Comparison of ENCODE assay signal across 11 cellular contexts in the genomic region with DNA sequence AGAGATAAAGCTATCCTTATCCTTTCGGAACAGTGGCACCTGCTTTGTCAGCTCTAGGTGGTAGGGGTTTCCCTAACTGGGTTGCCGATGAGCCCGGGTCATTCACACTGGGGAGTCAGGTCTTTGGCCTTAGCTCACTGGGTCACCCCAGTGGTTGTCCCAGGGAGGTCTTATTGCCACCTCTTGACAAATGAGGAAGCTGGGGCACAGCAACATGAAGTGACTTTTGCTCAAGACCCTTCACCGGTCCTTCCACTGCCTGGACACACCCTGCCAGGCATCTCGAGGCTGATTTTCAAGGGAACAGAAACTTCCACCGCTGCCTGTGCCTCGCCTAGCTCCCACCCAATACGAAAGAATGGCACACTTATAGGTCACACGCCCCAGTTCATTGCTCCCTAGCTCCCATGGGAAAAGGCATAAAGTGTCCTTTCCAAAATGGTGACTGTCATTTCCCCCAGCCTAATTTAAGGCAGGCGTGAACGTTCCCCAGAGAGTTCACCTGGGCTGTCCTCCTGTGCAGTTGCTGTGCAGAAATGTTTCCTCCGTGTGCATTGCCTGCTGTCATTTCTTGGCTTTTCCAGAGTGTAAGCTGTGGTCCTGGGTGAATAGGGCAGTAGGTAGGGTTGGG.
DNase-seq lines count a peak whose midpoint lies in the region; ATAC-seq and TF ChIP-seq lines count a peak whose summit lies in the region.
"Had no signal": no experiment of that assay in that cellular context is flagged by ENCODE, and none has a peak within 500 bp of the region (broad histone marks: within the 10 kb centered on the region; RNA-seq: fewer than 3 reads in every experiment).

No MANE protein-coding gene starts in this region.

- peaks cover 84% of the 10 kb centered on the region for H3K4me1 ChIP-seq in SJCRH30
- H3K4me1 ChIP-seq in mucosa of descending colon (ENCODE audit: low read depth): peaks cover 35% of the 10 kb centered on the region

- ATAC-seq in GM21737 (IDR thresholded peaks at IDR 0.05; ENCODE audit: unreplicated experiment) (peak; percentile 0), mucosa of descending colon (peak; percentile 29), GM21786 (IDR thresholded peaks at IDR 0.05; ENCODE audit: unreplicated experiment) (no peak)

- intact Hi-C loops in mucosa of descending colon (cut with DNase I, micrococcal nuclease): no loop called here

- no peaks in the 10 kb centered on the region for H3K27me3 ChIP-seq in SJCRH30

- TF ChIP-seq CTCF in GM12872 (IDR thresholded peaks at IDR 0.05; ENCODE audit: insufficient read depth, low read depth, low read length) (peak; percentile 47; the same call in 2 of the 3 replicates), mucosa of descending colon (IDR thresholded peaks at IDR 0.05) (no peak), glutamatergic neuron (IDR thresholded peaks at IDR 0.05; ENCODE audit: partially characterized antibody, unreplicated experiment) (no peak)

- H3K27ac ChIP-seq in SJCRH30: peak overlapping the region; percentile 94

- H3K36me3 Mint-ChIP-seq in glutamatergic neuron (ENCODE audit: unreplicated experiment): peaks cover 10% of the 10 kb centered on the region

- no peak overlapping the region for H3K4me3 Mint-ChIP-seq in glutamatergic neuron (ENCODE audit: unreplicated experiment)

- H3K36me3 ChIP-seq in SJCRH30 (no peaks in the 10 kb centered on the region), mucosa of descending colon (ENCODE audit: low read depth) (no peaks in the 10 kb centered on the region)

- peaks cover 6% of the 10 kb centered on the region for H3K9me3 Mint-ChIP-seq in glutamatergic neuron (ENCODE audit: unreplicated experiment)

- H3K27ac Mint-ChIP-seq in glutamatergic neuron (ENCODE audit: unreplicated experiment): no peak overlapping the region

- H3K4me3 ChIP-seq in SJCRH30: peak overlapping the region; percentile 18
- no peak overlapping the region for H3K4me3 ChIP-seq in mucosa of descending colon

- peaks cover 3% of the 10 kb centered on the region for H3K27me3 Mint-ChIP-seq in glutamatergic neuron (ENCODE audit: unreplicated experiment)

- H3K9me3 ChIP-seq in SJCRH30 (replicated peaks) (no peaks in the 10 kb centered on the region), mucosa of descending colon (no peaks in the 10 kb centered on the region)

- H3K4me1 Mint-ChIP-seq in glutamatergic neuron (ENCODE audit: low read depth, unreplicated experiment): no peaks in the 10 kb centered on the region

- DNase-seq in SJCRH30: no peak
- peak in 2 of 3 donors; percentile 54 to 56 for DNase-seq in mucosa of descending colon
- no peak for DNase-seq in glomerular visceral epithelial cell (ENCODE audit: extremely low spot score)
- no peak for DNase-seq in glutamatergic neuron
- no peak for DNase-seq in Kasumi-1 (lab: John Stamatoyannopoulos, UW)
- DNase-seq: activated CD4-positive, CD25-positive, alpha-beta regulatory T cell; cerebellar nuclear complex; NCI-H446 treated with DMSO at 0.1 percent for 48 hours had no signal

Comparison
In these comparisons a context has a peak if more than half of its experiments do, and no peak if none do; other contexts are left out.
1. DNase-seq: peak in mucosa of descending colon (2 of 3); none in SJCRH30 (0 of 2), glomerular visceral epithelial cell (single experiment), glutamatergic neuron (single experiment) and Kasumi-1 (0 of 2).